In the genomic region with DNA sequence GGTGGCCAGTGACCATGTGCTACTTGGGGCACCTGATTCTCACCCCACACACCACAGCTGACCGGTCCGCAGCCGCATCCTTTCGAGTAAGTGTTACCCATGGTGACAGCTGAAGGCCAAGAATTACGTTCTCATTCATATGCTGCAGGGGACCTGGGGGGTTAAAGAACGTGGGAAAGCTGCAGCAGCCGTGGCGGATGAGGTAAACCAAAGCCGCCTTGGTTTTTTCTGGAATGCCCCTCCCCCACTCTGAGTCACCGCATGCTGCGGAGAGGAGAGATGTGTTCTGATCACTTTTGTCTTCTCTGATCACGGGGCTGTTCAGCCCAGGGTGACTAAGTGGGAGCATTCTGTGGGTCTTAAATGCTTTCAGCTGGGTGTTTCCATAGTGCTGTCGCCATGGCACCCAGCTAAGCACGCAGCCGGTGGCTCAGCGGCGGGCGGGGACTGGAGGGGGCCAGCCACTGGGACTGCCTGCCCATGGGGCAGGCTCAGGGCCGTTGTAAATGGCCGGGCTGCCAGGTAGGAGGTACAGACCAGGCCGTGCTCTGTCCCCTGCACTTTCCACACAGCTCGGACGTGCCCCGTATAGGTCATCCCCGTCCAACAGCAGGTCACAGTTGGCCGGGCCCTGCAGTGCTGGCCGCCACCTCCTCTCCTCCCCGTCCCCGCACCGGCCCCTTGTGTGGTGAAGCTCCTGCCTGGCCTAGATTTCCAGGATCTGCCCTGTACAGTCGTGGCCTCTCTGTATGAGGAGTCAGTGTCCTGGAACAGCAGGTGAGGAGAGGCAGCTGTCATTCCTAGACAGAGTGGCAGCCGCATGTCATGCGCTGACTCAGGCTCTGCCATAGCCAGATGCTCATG, we compare ENCODE assay signal across 1 cellular context.
TF ChIP-seq lines count a peak whose summit lies in the region.

No MANE protein-coding gene starts in this region.

TF ChIP-seq in HEK293, 187 proteins besides CTCF, POLR2A, EP300 and RAD21 (continued from another document):
- TF ChIP-seq, protein P1, sequence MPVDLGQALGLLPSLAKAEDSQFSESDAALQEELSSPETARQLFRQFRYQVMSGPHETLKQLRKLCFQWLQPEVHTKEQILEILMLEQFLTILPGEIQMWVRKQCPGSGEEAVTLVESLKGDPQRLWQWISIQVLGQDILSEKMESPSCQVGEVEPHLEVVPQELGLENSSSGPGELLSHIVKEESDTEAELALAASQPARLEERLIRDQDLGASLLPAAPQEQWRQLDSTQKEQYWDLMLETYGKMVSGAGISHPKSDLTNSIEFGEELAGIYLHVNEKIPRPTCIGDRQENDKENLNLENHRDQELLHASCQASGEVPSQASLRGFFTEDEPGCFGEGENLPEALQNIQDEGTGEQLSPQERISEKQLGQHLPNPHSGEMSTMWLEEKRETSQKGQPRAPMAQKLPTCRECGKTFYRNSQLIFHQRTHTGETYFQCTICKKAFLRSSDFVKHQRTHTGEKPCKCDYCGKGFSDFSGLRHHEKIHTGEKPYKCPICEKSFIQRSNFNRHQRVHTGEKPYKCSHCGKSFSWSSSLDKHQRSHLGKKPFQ (tag by site-specific recombination; IDR thresholded peaks at IDR 0.05) = peak; percentile 76
- TF ChIP-seq ZEB2 (tag by site-specific recombination; IDR thresholded peaks at IDR 0.05) (peak; percentile 95), ZNF473 (tag by site-specific recombination; IDR thresholded peaks at IDR 0.05) (no peak), ZNF341 (tag by site-specific recombination; IDR thresholded peaks at IDR 0.05; ENCODE audit: low read depth) (peak; percentile 88), SP2 (tag by site-specific recombination; IDR thresholded peaks at IDR 0.05) (peak; percentile 71), ZNF791 (tag by site-specific recombination; IDR thresholded peaks at IDR 0.05) (no peak), KLF8 (tag by site-specific recombination; IDR thresholded peaks at IDR 0.05) (peak; percentile 88), ZNF214 (tag by site-specific recombination; IDR thresholded peaks at IDR 0.05; ENCODE audit: borderline replicate concordance) (no peak), KLF1 (tag by site-specific recombination; IDR thresholded peaks at IDR 0.05) (peak; percentile 73), ZNF223 (tag by site-specific recombination; IDR thresholded peaks at IDR 0.05) (no peak), HOXA7 (CRISPR knock-in tag; IDR thresholded peaks at IDR 0.05; ENCODE audit: borderline replicate concordance) (no peak), ZBTB21 (tag by site-specific recombination; IDR thresholded peaks at IDR 0.05) (peak; percentile 30; the same call in 1 of the 2 replicates), ZNF10 (tag by site-specific recombination; IDR thresholded peaks at IDR 0.05) (no peak; the same call in 1 of the 2 replicates), ZFHX2 (tag by site-specific recombination; conservative IDR thresholded peaks at IDR 0.05) (peak; percentile 63), FEZF1 (tag by site-specific recombination; IDR thresholded peaks at IDR 0.05) (no peak), WT1 (tag by site-specific recombination; IDR thresholded peaks at IDR 0.05) (peak; percentile 73), ZFP37 (tag by site-specific recombination; IDR thresholded peaks at IDR 0.05) (no peak), ZNF600 (tag by site-specific recombination; IDR thresholded peaks at IDR 0.05) (peak; percentile 62), KLF10 (tag by site-specific recombination; IDR thresholded peaks at IDR 0.05) (peak; percentile 81), ZNF335 (tag by site-specific recombination; conservative IDR thresholded peaks at IDR 0.05) (peak; percentile 36; the same call in 1 of the 2 replicates), ZSCAN16 (tag by site-specific recombination; IDR thresholded peaks at IDR 0.05) (peak; percentile 80), ZNF777 (tag by site-specific recombination; IDR thresholded peaks at IDR 0.05; ENCODE audit: borderline replicate concordance) (no peak), HOXD13 (CRISPR knock-in tag; IDR thresholded peaks at IDR 0.05; ENCODE audit: borderline replicate concordance) (no peak), ZNF394 (tag by site-specific recombination; IDR thresholded peaks at IDR 0.05; ENCODE audit: borderline replicate concordance) (peak; percentile 52; the same call in 1 of the 2 replicates)
- TF ChIP-seq, protein P2, sequence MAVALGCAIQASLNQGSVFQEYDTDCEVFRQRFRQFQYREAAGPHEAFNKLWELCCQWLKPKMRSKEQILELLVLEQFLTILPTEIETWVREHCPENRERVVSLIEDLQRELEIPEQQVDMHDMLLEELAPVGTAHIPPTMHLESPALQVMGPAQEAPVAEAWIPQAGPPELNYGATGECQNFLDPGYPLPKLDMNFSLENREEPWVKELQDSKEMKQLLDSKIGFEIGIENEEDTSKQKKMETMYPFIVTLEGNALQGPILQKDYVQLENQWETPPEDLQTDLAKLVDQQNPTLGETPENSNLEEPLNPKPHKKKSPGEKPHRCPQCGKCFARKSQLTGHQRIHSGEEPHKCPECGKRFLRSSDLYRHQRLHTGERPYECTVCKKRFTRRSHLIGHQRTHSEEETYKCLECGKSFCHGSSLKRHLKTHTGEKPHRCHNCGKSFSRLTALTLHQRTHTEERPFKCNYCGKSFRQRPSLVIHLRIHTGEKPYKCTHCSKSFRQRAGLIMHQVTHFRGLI (tag by site-specific recombination; IDR thresholded peaks at IDR 0.05) = peak; percentile 24; the same call in 1 of the 2 replicates
- TF ChIP-seq, protein P3, sequence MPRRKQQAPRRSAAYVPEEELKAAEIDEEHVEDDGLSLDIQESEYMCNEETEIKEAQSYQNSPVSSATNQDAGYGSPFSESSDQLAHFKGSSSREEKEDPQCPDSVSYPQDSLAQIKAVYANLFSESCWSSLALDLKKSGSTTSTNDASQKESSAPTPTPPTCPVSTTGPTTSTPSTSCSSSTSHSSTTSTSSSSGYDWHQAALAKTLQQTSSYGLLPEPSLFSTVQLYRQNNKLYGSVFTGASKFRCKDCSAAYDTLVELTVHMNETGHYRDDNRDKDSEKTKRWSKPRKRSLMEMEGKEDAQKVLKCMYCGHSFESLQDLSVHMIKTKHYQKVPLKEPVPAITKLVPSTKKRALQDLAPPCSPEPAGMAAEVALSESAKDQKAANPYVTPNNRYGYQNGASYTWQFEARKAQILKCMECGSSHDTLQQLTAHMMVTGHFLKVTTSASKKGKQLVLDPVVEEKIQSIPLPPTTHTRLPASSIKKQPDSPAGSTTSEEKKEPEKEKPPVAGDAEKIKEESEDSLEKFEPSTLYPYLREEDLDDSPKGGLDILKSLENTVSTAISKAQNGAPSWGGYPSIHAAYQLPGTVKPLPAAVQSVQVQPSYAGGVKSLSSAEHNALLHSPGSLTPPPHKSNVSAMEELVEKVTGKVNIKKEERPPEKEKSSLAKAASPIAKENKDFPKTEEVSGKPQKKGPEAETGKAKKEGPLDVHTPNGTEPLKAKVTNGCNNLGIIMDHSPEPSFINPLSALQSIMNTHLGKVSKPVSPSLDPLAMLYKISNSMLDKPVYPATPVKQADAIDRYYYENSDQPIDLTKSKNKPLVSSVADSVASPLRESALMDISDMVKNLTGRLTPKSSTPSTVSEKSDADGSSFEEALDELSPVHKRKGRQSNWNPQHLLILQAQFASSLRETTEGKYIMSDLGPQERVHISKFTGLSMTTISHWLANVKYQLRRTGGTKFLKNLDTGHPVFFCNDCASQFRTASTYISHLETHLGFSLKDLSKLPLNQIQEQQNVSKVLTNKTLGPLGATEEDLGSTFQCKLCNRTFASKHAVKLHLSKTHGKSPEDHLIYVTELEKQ (tag by site-specific recombination; IDR thresholded peaks at IDR 0.05; ENCODE audit: borderline replicate concordance) = peak; percentile 92
- TF ChIP-seq, protein P4, sequence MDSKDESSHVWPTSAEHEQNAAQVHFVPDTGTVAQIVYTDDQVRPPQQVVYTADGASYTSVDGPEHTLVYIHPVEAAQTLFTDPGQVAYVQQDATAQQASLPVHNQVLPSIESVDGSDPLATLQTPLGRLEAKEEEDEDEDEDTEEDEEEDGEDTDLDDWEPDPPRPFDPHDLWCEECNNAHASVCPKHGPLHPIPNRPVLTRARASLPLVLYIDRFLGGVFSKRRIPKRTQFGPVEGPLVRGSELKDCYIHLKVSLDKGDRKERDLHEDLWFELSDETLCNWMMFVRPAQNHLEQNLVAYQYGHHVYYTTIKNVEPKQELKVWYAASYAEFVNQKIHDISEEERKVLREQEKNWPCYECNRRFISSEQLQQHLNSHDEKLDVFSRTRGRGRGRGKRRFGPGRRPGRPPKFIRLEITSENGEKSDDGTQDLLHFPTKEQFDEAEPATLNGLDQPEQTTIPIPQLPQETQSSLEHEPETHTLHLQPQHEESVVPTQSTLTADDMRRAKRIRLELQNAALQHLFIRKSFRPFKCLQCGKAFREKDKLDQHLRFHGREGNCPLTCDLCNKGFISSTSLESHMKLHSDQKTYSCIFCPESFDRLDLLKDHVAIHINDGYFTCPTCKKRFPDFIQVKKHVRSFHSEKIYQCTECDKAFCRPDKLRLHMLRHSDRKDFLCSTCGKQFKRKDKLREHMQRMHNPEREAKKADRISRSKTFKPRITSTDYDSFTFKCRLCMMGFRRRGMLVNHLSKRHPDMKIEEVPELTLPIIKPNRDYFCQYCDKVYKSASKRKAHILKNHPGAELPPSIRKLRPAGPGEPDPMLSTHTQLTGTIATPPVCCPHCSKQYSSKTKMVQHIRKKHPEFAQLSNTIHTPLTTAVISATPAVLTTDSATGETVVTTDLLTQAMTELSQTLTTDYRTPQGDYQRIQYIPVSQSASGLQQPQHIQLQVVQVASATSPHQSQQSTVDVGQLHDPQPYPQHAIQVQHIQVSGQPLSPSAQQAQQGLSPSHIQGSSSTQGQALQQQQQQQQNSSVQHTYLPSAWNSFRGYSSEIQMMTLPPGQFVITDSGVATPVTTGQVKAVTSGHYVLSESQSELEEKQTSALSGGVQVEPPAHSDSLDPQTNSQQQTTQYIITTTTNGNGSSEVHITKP (tag by site-specific recombination; IDR thresholded peaks at IDR 0.05) = peak; percentile 47
- TF ChIP-seq, protein P5, sequence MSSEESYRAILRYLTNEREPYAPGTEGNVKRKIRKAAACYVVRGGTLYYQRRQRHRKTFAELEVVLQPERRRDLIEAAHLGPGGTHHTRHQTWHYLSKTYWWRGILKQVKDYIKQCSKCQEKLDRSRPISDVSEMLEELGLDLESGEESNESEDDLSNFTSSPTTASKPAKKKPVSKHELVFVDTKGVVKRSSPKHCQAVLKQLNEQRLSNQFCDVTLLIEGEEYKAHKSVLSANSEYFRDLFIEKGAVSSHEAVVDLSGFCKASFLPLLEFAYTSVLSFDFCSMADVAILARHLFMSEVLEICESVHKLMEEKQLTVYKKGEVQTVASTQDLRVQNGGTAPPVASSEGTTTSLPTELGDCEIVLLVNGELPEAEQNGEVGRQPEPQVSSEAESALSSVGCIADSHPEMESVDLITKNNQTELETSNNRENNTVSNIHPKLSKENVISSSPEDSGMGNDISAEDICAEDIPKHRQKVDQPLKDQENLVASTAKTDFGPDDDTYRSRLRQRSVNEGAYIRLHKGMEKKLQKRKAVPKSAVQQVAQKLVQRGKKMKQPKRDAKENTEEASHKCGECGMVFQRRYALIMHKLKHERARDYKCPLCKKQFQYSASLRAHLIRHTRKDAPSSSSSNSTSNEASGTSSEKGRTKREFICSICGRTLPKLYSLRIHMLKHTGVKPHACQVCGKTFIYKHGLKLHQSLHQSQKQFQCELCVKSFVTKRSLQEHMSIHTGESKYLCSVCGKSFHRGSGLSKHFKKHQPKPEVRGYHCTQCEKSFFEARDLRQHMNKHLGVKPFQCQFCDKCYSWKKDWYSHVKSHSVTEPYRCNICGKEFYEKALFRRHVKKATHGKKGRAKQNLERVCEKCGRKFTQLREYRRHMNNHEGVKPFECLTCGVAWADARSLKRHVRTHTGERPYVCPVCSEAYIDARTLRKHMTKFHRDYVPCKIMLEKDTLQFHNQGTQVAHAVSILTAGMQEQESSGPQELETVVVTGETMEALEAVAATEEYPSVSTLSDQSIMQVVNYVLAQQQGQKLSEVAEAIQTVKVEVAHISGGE (tag by site-specific recombination; conservative IDR thresholded peaks at IDR 0.05; ENCODE audit: low read depth) = no peak
